In genomic region chr5:122064992-122065391, GRCh38 we compare ENCODE assay signal across 1 cellular context.
TF ChIP-seq lines count a peak whose summit lies in the region.

No MANE protein-coding gene starts in this region.

TF ChIP-seq in HepG2, 621 proteins besides CTCF, POLR2A, EP300 and RAD21:
- TF ChIP-seq ZNF317 (CRISPR knock-in tag; IDR thresholded peaks at IDR 0.05) (no peak), ZNF687 (CRISPR knock-in tag; IDR thresholded peaks at IDR 0.05) (no peak), ZBTB33 (CRISPR knock-in tag; IDR thresholded peaks at IDR 0.05) (peak; percentile 54; the same call in 1 of the 2 replicates), ZIK1 (CRISPR knock-in tag; IDR thresholded peaks at IDR 0.05; ENCODE audit: borderline replicate concordance, low read depth) (no peak)
